ENCODE assay signal across 8 cellular contexts in genomic region chr2:25276569-25277465, GRCh38.
A peak's percentile ranks its signal among the peaks of the same experiment; 100 is the strongest.
DNase-seq lines count a peak whose midpoint lies in the region; ATAC-seq, FAIRE-seq and TF ChIP-seq lines count a peak whose summit lies in the region.

No MANE protein-coding gene starts in this region.

- peak; percentile 22 to 66; a peak in 3 of 4 replicates for TF ChIP-seq RAD21 in H1 (IDR thresholded peaks at IDR 0.05 in 1 of 2, conservative IDR thresholded peaks at IDR 0.05 in 1 of 2; ENCODE audit: low read depth in 2 of 2, low read length in 2 of 2)

- H3K27me3 ChIP-seq in CD4-positive, alpha-beta T cell (ENCODE audit: control insufficient read depth, insufficient read depth, low read length) = no peaks in the 10 kb centered on the region
- H3K27me3 ChIP-seq in H1 (replicated peaks in 1 of 4; ENCODE audit: control insufficient read depth in 3 of 4, extremely low read depth in 1 of 4, insufficient read depth in 3 of 4, low read length in 3 of 4) = no peaks in the 10 kb centered on the region
- H3K27me3 ChIP-seq in mucosa of rectum (ENCODE audit: control insufficient read depth in 2 of 2, insufficient read depth in 2 of 2, low read length in 2 of 2) = no peaks in the 10 kb centered on the region

- peak overlapping the region; percentile 83; the same call in 1 of the 2 replicates for H2BK5ac ChIP-seq in H1 (ENCODE audit: low read depth, low read length)

- no peaks in the 10 kb centered on the region for H3K79me1 ChIP-seq in H1 (ENCODE audit: low read depth, low read length)

- H3K4me1 ChIP-seq in H1 (replicated peaks in 1 of 4; ENCODE audit: control insufficient read depth in 3 of 4, insufficient read depth in 4 of 4, low read length in 3 of 4) (peaks cover 3 to 33% (median 16%) of the 10 kb centered on the region in 4 experiments), mucosa of rectum (ENCODE audit: control insufficient read depth in 2 of 2, insufficient read depth in 2 of 2, low read length in 2 of 2) (peaks cover 10 to 18% of the 10 kb centered on the region in 2 donors)

- peaks cover 7% of the 10 kb centered on the region; the same call in 1 of the 2 replicates for H3K23me2 ChIP-seq in H1 (ENCODE audit: low read depth, low read length)

- peak overlapping the region; percentile 50 to 63 for H3K4me2 ChIP-seq in H1 (ENCODE audit: insufficient read depth in 1 of 2, low read depth in 2 of 2, low read length in 2 of 2)

- H3K9ac ChIP-seq in H1 (replicated peaks in 1 of 4; ENCODE audit: extremely low read depth in 1 of 4, low read depth in 3 of 4, low read length in 3 of 4) (peak overlapping the region in 2 of 4 experiments; percentile 38 to 44; a peak in 4 of 7 replicates), mucosa of rectum (ENCODE audit: low read depth in 1 of 2, low read length in 2 of 2) (peak overlapping the region; percentile 47 to 54)

- no peak overlapping the region for H3K56ac ChIP-seq in H1 (replicated peaks; ENCODE audit: insufficient read length, low read depth, low read length)

- TF ChIP-seq CTCF in CD4-positive, alpha-beta T cell (IDR thresholded peaks at IDR 0.05) = peak; percentile 86
- peak; percentile 70 to 87 (median 71) for TF ChIP-seq CTCF in H1 (IDR thresholded peaks at IDR 0.05; ENCODE audit: control extremely low read depth in 1 of 3, insufficient read depth in 1 of 3, low read depth in 1 of 3, low read length in 3 of 3)

- H3K36me3 ChIP-seq in H1 (ENCODE audit: control insufficient read depth in 2 of 4, insufficient read depth in 4 of 4, low read length in 3 of 4) (no peaks in the 10 kb centered on the region), mucosa of rectum (ENCODE audit: control insufficient read depth in 2 of 2, insufficient read depth in 2 of 2, low read length in 2 of 2) (peaks cover 0 to 14% of the 10 kb centered on the region in 2 donors)

- peak overlapping the region; percentile 13 to 59 (median 26); a peak in 6 of 8 replicates for H3K4me3 ChIP-seq in H1 (ENCODE audit: extremely low read depth in 1 of 4, insufficient read depth in 2 of 4, low read depth in 3 of 4, low read length in 4 of 4)
- H3K4me3 ChIP-seq in mucosa of rectum (ENCODE audit: low read length in 2 of 2) = peak overlapping the region in 1 of 2 donors; percentile 31

- CTCF ChIA-PET in CD4-positive, alpha-beta T cell (lab: Charles Lee) = interaction anchor here (0.6 to 2.4 kb wide), 11 partner anchors 9 to 113 kb away, joined by 3 to 11 read pairs (median 3); no protein-coding TSS in a partner anchor
- CTCF ChIA-PET in H1 (lab: Charles Lee; ENCODE audit: partially characterized antibody) = interaction anchor here (0.7 to 6.9 kb wide), 24 partner anchors 9 to 415 kb away, joined by 3 to 53 read pairs (median 7); no protein-coding TSS in a partner anchor

- peak overlapping the region; percentile 91 for H4K8ac ChIP-seq in H1 (ENCODE audit: extremely low read depth, insufficient read depth, low read length)

- no peak for FAIRE-seq in H1 (lab: Jason Lieb, UNC)

- peak overlapping the region; percentile 43; the same call in 1 of the 2 replicates for H2AFZ ChIP-seq in H1 (ENCODE audit: low read length)

- peak; percentile 25 for ATAC-seq in CD4-positive, alpha-beta T cell (ENCODE audit: poor library complexity)
- ATAC-seq in HG02798 (IDR thresholded peaks at IDR 0.05; ENCODE audit: poor library complexity, unreplicated experiment) (peak; percentile 52), HG02973 (IDR thresholded peaks at IDR 0.05; ENCODE audit: unreplicated experiment) (no peak)

- no peaks in the 10 kb centered on the region for H3K79me2 ChIP-seq in H1 (ENCODE audit: control insufficient read depth in 1 of 2, insufficient read depth in 2 of 2, low read length in 2 of 2)

- H3K14ac ChIP-seq in H1 (ENCODE audit: insufficient read length) = no peak overlapping the region

- H3K4me1 Mint-ChIP-seq in CD4-positive, alpha-beta T cell (ENCODE audit: low read depth) = peaks cover 72% of the 10 kb centered on the region

- no peak for TF ChIP-seq EP300 in H1 (IDR thresholded peaks at IDR 0.05; ENCODE audit: borderline replicate concordance in 1 of 2, low read depth in 2 of 2, low read length in 2 of 2)

- no peak overlapping the region for H4K5ac ChIP-seq in H1 (ENCODE audit: insufficient read length, low read depth, low read length)

- no peaks in the 10 kb centered on the region for H3K27me3 Mint-ChIP-seq in CD4-positive, alpha-beta T cell

- H4K20me1 ChIP-seq in H1 (replicated peaks in 1 of 2; ENCODE audit: control insufficient read depth in 1 of 2, insufficient read depth in 2 of 2, low read length in 2 of 2) = no peaks in the 10 kb centered on the region

- H3K9me3 ChIP-seq in CD4-positive, alpha-beta T cell (ENCODE audit: control insufficient read depth, low read length) = no peaks in the 10 kb centered on the region
- H3K9me3 ChIP-seq in H1 (ENCODE audit: insufficient read depth in 2 of 2, low read depth in 1 of 2, low read length in 1 of 2) (no peaks in the 10 kb centered on the region), mucosa of rectum (ENCODE audit: control insufficient read depth in 2 of 2, low read length in 2 of 2) (no peaks in the 10 kb centered on the region)

- intact Hi-C loops in CD4-positive, alpha-beta T cell (cut with DNase I, micrococcal nuclease) = loop anchor here (2.0 to 10.0 kb wide), 3 partner anchors 35 to 62 kb away; no protein-coding TSS in a partner anchor

- H2AK5ac ChIP-seq in H1 (ENCODE audit: low read depth, low read length) = no peak overlapping the region

- H3K18ac ChIP-seq in H1 (ENCODE audit: extremely low read depth, low read length) = peak overlapping the region; percentile 87

- peak overlapping the region; percentile 97 for H3K27ac Mint-ChIP-seq in CD4-positive, alpha-beta T cell

- H2BK120ac ChIP-seq in H1 (replicated peaks; ENCODE audit: low read depth, low read length) = peak overlapping the region; percentile 13

- H3K4me3 Mint-ChIP-seq in CD4-positive, alpha-beta T cell = peak overlapping the region; percentile 73

- no peak for TF ChIP-seq POLR2A in H1 (IDR thresholded peaks at IDR 0.05; ENCODE audit: control extremely low read depth in 1 of 2, low read depth in 2 of 2, low read length in 2 of 2)

- H3K4ac ChIP-seq in H1 (replicated peaks; ENCODE audit: insufficient read length, low read depth, low read length) = peak overlapping the region; percentile 23

- peaks cover 47% of the 10 kb centered on the region for H3K36me3 Mint-ChIP-seq in CD4-positive, alpha-beta T cell (ENCODE audit: low read depth)

- H3K27ac ChIP-seq in CD4-positive, alpha-beta T cell (ENCODE audit: low read depth, low read length) = peak overlapping the region; percentile 88
- H3K27ac ChIP-seq in H1 (ENCODE audit: low read depth, low read length) (no peak overlapping the region), mucosa of rectum (ENCODE audit: low read depth in 2 of 2, low read length in 2 of 2) (peak overlapping the region; percentile 52 to 80)

- POLR2A ChIA-PET in CD4-positive, alpha-beta T cell (lab: Charles Lee) = interaction anchor here (0.7 to 5.9 kb wide), 23 partner anchors 9 to 100 kb away, joined by 3 to 88 read pairs (median 5); partner anchors contain the start of gene DNMT3A
- POLR2A ChIA-PET in H1 (lab: Charles Lee; ENCODE audit: partially characterized antibody) = interaction anchor here (1.0 to 5.1 kb wide), 13 partner anchors 9 to 63 kb away, joined by 3 to 37 read pairs (median 7); no protein-coding TSS in a partner anchor

- 0 out of 2 replicates have a peak overlapping the region, but pooled peaks have one; percentile 46 for H2BK15ac ChIP-seq in H1 (ENCODE audit: low read length)

- H2BK12ac ChIP-seq in H1 (ENCODE audit: low read depth, low read length) = peak overlapping the region; percentile 82; the same call in 1 of the 2 replicates

- WGBS in H1 (ENCODE audit: extremely low coverage in 1 of 2, insufficient coverage in 1 of 2, insufficient read length in 1 of 2, insufficient replicate concordance in 2 of 2, low coverage in 1 of 2, low lambda C conversion rate in 2 of 2, missing lambda C conversion rate in 1 of 2), 2 experiments = 18% methylated on average over 48 of the region's 60 CpGs; no CpG with 5 or more reads in 1 of the 2 experiments

- no peak overlapping the region for H3K23ac ChIP-seq in H1 (ENCODE audit: insufficient read length)

- H3K9me3 Mint-ChIP-seq in CD4-positive, alpha-beta T cell = no peaks in the 10 kb centered on the region

- H2BK20ac ChIP-seq in H1 (ENCODE audit: low read length) = peak overlapping the region; percentile 72; the same call in 1 of the 2 replicates

- peak; percentile 56 to 78 (median 66) for DNase-seq in CD4-positive, alpha-beta T cell
- peak; percentile 69 to 76 (median 74) for DNase-seq in activated CD8-positive, alpha-beta memory T cell treated with anti-CD3 and anti-CD28 coated beads for 48 hours (ENCODE audit: low read depth in 2 of 3, low spot score in 2 of 3)
- DNase-seq in H1 (ENCODE audit: low read depth in 1 of 2, low spot score in 2 of 2) = peak in 1 of 2 experiments; percentile 94
- DNase-seq in stimulated activated CD8-positive, alpha-beta memory T cell treated with anti-CD3 and anti-CD28 coated beads, Interleukin-7, amount 100 ng/mL, for 24 hours (ENCODE audit: low read depth) = peak; percentile 53
- DNase-seq in T1000 (lab: John Stamatoyannopoulos, UW) = no peak

- H4K91ac ChIP-seq in H1 (replicated peaks; ENCODE audit: insufficient read length, low read length) = peak overlapping the region; percentile 76

TF ChIP-seq in H1, 55 proteins besides CTCF, POLR2A, EP300 and RAD21 (continues in another document):
- TF ChIP-seq CREB1 (IDR thresholded peaks at IDR 0.05) (no peak), NANOG (IDR thresholded peaks at IDR 0.05; ENCODE audit: insufficient read depth, low read depth, low read length, poor library complexity, severe bottlenecking) (peak; percentile 50), EGR1 (IDR thresholded peaks at IDR 0.05; ENCODE audit: borderline replicate concordance, low read depth, low read length) (peak; percentile 74; the same call in 1 of the 2 replicates), GTF2F1 (IDR thresholded peaks at IDR 0.05; ENCODE audit: borderline replicate concordance, low read depth, low read length) (no peak), SIRT6 (IDR thresholded peaks at IDR 0.05; ENCODE audit: low read length) (no peak), E2F6 (IDR thresholded peaks at IDR 0.05) (no peak), ZNF274 (IDR thresholded peaks at IDR 0.05; ENCODE audit: borderline replicate concordance, extremely low read depth, low read length) (no peak), CHD2 (IDR thresholded peaks at IDR 0.05; ENCODE audit: low read length) (0 out of 2 replicates have a peak, but pooled peaks have one; percentile 12), TBP (IDR thresholded peaks at IDR 0.05; ENCODE audit: low read depth, low read length) (peak; percentile 41; the same call in 1 of the 2 replicates), SAP30 (IDR thresholded peaks at IDR 0.05; ENCODE audit: insufficient read depth, insufficient replicate concordance, low read length) (no peak)
